In the genomic region with DNA sequence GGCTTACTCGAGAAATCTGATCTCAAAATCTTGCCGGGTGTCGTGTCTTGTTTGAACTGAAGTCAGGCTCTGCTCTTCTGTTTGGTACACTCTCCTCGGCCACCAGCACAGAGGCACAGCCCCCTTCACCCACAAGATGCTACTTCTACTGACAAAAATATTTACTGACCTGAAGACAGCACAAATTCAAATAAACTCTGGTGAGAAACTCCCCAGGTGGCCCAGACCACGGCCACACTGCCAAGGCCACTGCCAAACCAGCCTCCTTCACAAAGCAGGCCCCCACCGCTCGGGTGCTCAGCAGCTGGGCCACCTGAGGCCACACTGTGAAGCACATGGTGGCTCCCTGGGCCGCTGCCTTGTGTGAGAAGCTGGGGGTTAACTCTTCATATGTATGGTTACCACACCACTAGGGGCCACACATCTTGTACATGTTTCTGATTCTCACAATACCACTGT, we compare ENCODE assay signal across 9 cellular contexts.
DNase-seq lines count a peak whose midpoint lies in the region; ATAC-seq and TF ChIP-seq lines count a peak whose summit lies in the region.
"Had no signal": no experiment of that assay in that cellular context is flagged by ENCODE, and none has a peak within 500 bp of the region (broad histone marks: within the 10 kb centered on the region; RNA-seq: fewer than 3 reads in every experiment).

No MANE protein-coding gene starts in this region.

- TF ChIP-seq CTCF in vagina (IDR thresholded peaks at IDR 0.05), result no peak

- peak overlapping the region; percentile 69 for H3K27ac Mint-ChIP-seq in activated T-helper 2 cell treated with anti-CD3 and anti-CD28 coated beads, Interferon-gamma antibody, Interleukin-2, Interleukin-4, amounts not matched to agents 10 μg/mL and 5 μg/mL and 100 μg/mL, durations not matched to agents 14 hours and 24 hours and 36 hours
- H3K27ac Mint-ChIP-seq in naive thymus-derived CD8-positive, alpha-beta T cell, result peak overlapping the region; percentile 91 to 100 (median 100)

- H3K4me3 ChIP-seq in vagina, result no peak overlapping the region

- H3K27me3 Mint-ChIP-seq in activated T-helper 2 cell treated with anti-CD3 and anti-CD28 coated beads, Interferon-gamma antibody, Interleukin-2, Interleukin-4, amounts not matched to agents 10 μg/mL and 5 μg/mL and 100 μg/mL, durations not matched to agents 14 hours and 24 hours and 36 hours (ENCODE audit: low read depth), result peaks cover 9% of the 10 kb centered on the region
- H3K27me3 Mint-ChIP-seq in naive thymus-derived CD8-positive, alpha-beta T cell, result no peaks in the 10 kb centered on the region

- intact Hi-C loops in left ventricle myocardium superior (cut with micrococcal nuclease), result no loop called here
- intact Hi-C loops in Right ventricle myocardium inferior (cut with DNase I), result no loop called here
- intact Hi-C loops in activated T-helper 2 cell treated with anti-CD3 and anti-CD28 coated beads, Interferon-gamma antibody, Interleukin-2, Interleukin-4, amounts not matched to agents 10 μg/mL and 5 μg/mL and 100 μg/mL, durations not matched to agents 14 hours and 24 hours and 36 hours (cut with micrococcal nuclease), result loop anchor here (2.0 kb wide), 2 partner anchors 43 to 79 kb away; no protein-coding TSS in a partner anchor
- intact Hi-C loops in vagina (cut with DNase I), result no loop called here

- peaks cover 93% of the 10 kb centered on the region for H3K4me1 ChIP-seq in vagina

- H3K36me3 Mint-ChIP-seq in activated T-helper 2 cell treated with anti-CD3 and anti-CD28 coated beads, Interferon-gamma antibody, Interleukin-2, Interleukin-4, amounts not matched to agents 10 μg/mL and 5 μg/mL and 100 μg/mL, durations not matched to agents 14 hours and 24 hours and 36 hours (ENCODE audit: low read depth), result peaks cover 23% of the 10 kb centered on the region
- no peaks in the 10 kb centered on the region for H3K36me3 Mint-ChIP-seq in naive thymus-derived CD8-positive, alpha-beta T cell

- H3K4me1 Mint-ChIP-seq in activated T-helper 2 cell treated with anti-CD3 and anti-CD28 coated beads, Interferon-gamma antibody, Interleukin-2, Interleukin-4, amounts not matched to agents 10 μg/mL and 5 μg/mL and 100 μg/mL, durations not matched to agents 14 hours and 24 hours and 36 hours (ENCODE audit: low read depth), result peaks cover 55% of the 10 kb centered on the region
- H3K4me1 Mint-ChIP-seq in naive thymus-derived CD8-positive, alpha-beta T cell, result peaks cover 35 to 81% (median 60%) of the 10 kb centered on the region in 4 donors

- peak overlapping the region; percentile 74 for H3K27ac ChIP-seq in vagina

- no peak for TF ChIP-seq POLR2A in vagina (IDR thresholded peaks at IDR 0.05)

- H3K27me3 ChIP-seq in vagina, result no peaks in the 10 kb centered on the region

- no peaks in the 10 kb centered on the region for H3K36me3 ChIP-seq in vagina

- no peak overlapping the region for H3K4me3 Mint-ChIP-seq in activated T-helper 2 cell treated with anti-CD3 and anti-CD28 coated beads, Interferon-gamma antibody, Interleukin-2, Interleukin-4, amounts not matched to agents 10 μg/mL and 5 μg/mL and 100 μg/mL, durations not matched to agents 14 hours and 24 hours and 36 hours (ENCODE audit: low read depth)
- H3K4me3 Mint-ChIP-seq in naive thymus-derived CD8-positive, alpha-beta T cell, result peak overlapping the region in 8 of 10 donors; percentile 13 to 85 (median 61)

- POLR2A ChIA-PET in naive thymus-derived CD8-positive, alpha-beta T cell (lab: Charles Lee), result interaction anchor here (0.6 to 2.1 kb wide), 6 partner anchors 10 to 85 kb away, joined by 3 to 11 read pairs (median 6); no protein-coding TSS in a partner anchor

- peak; percentile 9 for ATAC-seq in left ventricle myocardium superior
- ATAC-seq in Right ventricle myocardium inferior, result no peak
- no peak for ATAC-seq in naive thymus-derived CD8-positive, alpha-beta T cell
- no peak for ATAC-seq in GM18498 (IDR thresholded peaks at IDR 0.05; ENCODE audit: unreplicated experiment)

- H3K9me3 ChIP-seq in vagina, result no peaks in the 10 kb centered on the region

- DNase-seq in left ventricle myocardium superior, result no peak
- DNase-seq in Right ventricle myocardium inferior (ENCODE audit: missing footprints), result no peak
- no peak for DNase-seq in activated T-helper 2 cell treated with anti-CD3 and anti-CD28 coated beads, Interferon-gamma antibody, Interleukin-2, Interleukin-4, amounts not matched to agents 10 μg/mL and 5 μg/mL and 100 μg/mL, durations not matched to agents 14 hours and 24 hours and 36 hours (ENCODE audit: low spot score)
- DNase-seq in naive thymus-derived CD8-positive, alpha-beta T cell, result peak in 7 of 10 donors; percentile 5 to 64 (median 17)
- no peak for DNase-seq in vagina (ENCODE audit: extremely low spot score in 2 of 2)
- no peak for DNase-seq in stimulated activated CD4-positive, alpha-beta T cell treated with anti-CD3 and anti-CD28 coated beads, Interleukin-1b, Interleukin-23, amount 100 ng/mL, for 48 hours
- no peak for DNase-seq in retina
- DNase-seq: NCI-H774 had no signal

- no peaks in the 10 kb centered on the region for H3K9me3 Mint-ChIP-seq in activated T-helper 2 cell treated with anti-CD3 and anti-CD28 coated beads, Interferon-gamma antibody, Interleukin-2, Interleukin-4, amounts not matched to agents 10 μg/mL and 5 μg/mL and 100 μg/mL, durations not matched to agents 14 hours and 24 hours and 36 hours
- H3K9me3 Mint-ChIP-seq in naive thymus-derived CD8-positive, alpha-beta T cell, result peaks cover 0 to 18% (median 0%) of the 10 kb centered on the region in 9 donors

Comparison
In these comparisons a context has a peak if more than half of its experiments do, and no peak if none do; other contexts are left out.
1. DNase-seq: peak in naive thymus-derived CD8-positive, alpha-beta T cell (7 of 10); none in left ventricle myocardium superior (single experiment), Right ventricle myocardium inferior (single experiment), activated T-helper 2 cell treated with anti-CD3 and anti-CD28 coated beads, Interferon-gamma antibody, Interleukin-2, Interleukin-4, amounts not matched to agents 10 μg/mL and 5 μg/mL and 100 μg/mL, durations not matched to agents 14 hours and 24 hours and 36 hours (single experiment), vagina (0 of 2), stimulated activated CD4-positive, alpha-beta T cell treated with anti-CD3 and anti-CD28 coated beads, Interleukin-1b, Interleukin-23, amount 100 ng/mL, for 48 hours (single experiment) and retina (single experiment).